ENCODE assay signal across 13 cellular contexts in genomic region chr12:76952995-76953394, GRCh38.
DNase-seq lines count a peak whose midpoint lies in the region; ATAC-seq, FAIRE-seq and TF ChIP-seq lines count a peak whose summit lies in the region.
"Had no signal": no experiment of that assay in that cellular context is flagged by ENCODE, and none has a peak within 500 bp of the region (broad histone marks: within the 10 kb centered on the region; RNA-seq: fewer than 3 reads in every experiment).

No MANE protein-coding gene starts in this region.

- no peak overlapping the region for H3K4me3 ChIP-seq in HEK293 (ENCODE audit: low read depth, low read length)
- H3K4me3 ChIP-seq: sigmoid colon, stomach had no signal

- no peaks in the 10 kb centered on the region for H3K9me3 ChIP-seq in HEK293 (ENCODE audit: control insufficient read depth, insufficient read depth, low read depth, low read length)
- H3K9me3 ChIP-seq: sigmoid colon, stomach had no signal

- no peak for DNase-seq in D721Med (ENCODE audit: insufficient read length, low spot score)
- DNase-seq in kidney tubule cell (ENCODE audit: low spot score): peak; percentile 39
- DNase-seq in activated T-cell treated with anti-CD3 and anti-CD28 coated beads, Interleukin-2, amount 50 U/mL, for 1 hour: no peak
- DNase-seq in activated CD4-positive, alpha-beta T cell treated with anti-CD3 and anti-CD28 coated beads for 1 hour: no peak
- DNase-seq: CD4-positive, alpha-beta memory T cell; GOT3; NK-92 treated with Interleukin-12 subunit alpha and Interleukin-12 subunit beta, amount 100 ng/mL, for 24 hours; sigmoid colon; stomach had no signal

- ATAC-seq in SK-N-SH treated with all-trans-retinoic acid at 6 μM for 48 hours: peak; percentile 76
- no peak for ATAC-seq in HG02938 (IDR thresholded peaks at IDR 0.05; ENCODE audit: unreplicated experiment)
- ATAC-seq: left lobe of liver had no signal

- H3K36me3 ChIP-seq in HEK293 (ENCODE audit: control insufficient read depth in 2 of 2, insufficient read depth in 1 of 2, low read length in 2 of 2): no peaks in the 10 kb centered on the region
- H3K36me3 ChIP-seq: sigmoid colon, stomach had no signal

- H3K4me1 ChIP-seq in HEK293 (ENCODE audit: control insufficient read depth, insufficient read depth, low read length): no peaks in the 10 kb centered on the region
- H3K4me1 ChIP-seq: sigmoid colon, stomach had no signal

- CTCF ChIA-PET in HEK293 (lab: Yijun Ruan, JAX): interaction anchor here (0.8 to 2.7 kb wide), 2 partner anchors 36 to 58 kb away, joined by 3 to 13 read pairs; no protein-coding TSS in a partner anchor

- POLR2A ChIA-PET in HEK293 (lab: Yijun Ruan, JAX): no interaction called here

- no peak overlapping the region for H3K27ac ChIP-seq in HEK293 (ENCODE audit: extremely low read depth, low read depth, low read length)
- H3K27ac ChIP-seq: sigmoid colon, stomach had no signal

- no peak for FAIRE-seq in D721Med (lab: Jason Lieb, UNC)

- TF ChIP-seq CTCF in D721Med (IDR thresholded peaks at IDR 0.05; ENCODE audit: insufficient read depth, missing control alignments) (peak; percentile 25), HEK293 (tag by site-specific recombination; IDR thresholded peaks at IDR 0.05) (peak; percentile 34; the same call in 1 of the 2 replicates)

TF ChIP-seq in HEK293, 187 proteins besides CTCF, POLR2A, EP300 and RAD21:
- no peak for TF ChIP-seq ZNF354C (tag by site-specific recombination; IDR thresholded peaks at IDR 0.05; ENCODE audit: borderline replicate concordance, low read depth)
- peak; percentile 48; the same call in 1 of the 2 replicates for TF ChIP-seq PRDM1 (tag by site-specific recombination; IDR thresholded peaks at IDR 0.05)

TF ChIP-seq in SK-N-SH treated with all-trans-retinoic acid at 6 μM for 48 hours, 23 proteins besides CTCF, POLR2A, EP300 and RAD21:
- TF ChIP-seq ZC3H10 (CRISPR knock-in tag; IDR thresholded peaks at IDR 0.05) (no peak), GLIS3 (CRISPR knock-in tag; IDR thresholded peaks at IDR 0.05) (no peak), ZFP30 (CRISPR knock-in tag; IDR thresholded peaks at IDR 0.05) (no peak), PATZ1 (CRISPR knock-in tag; IDR thresholded peaks at IDR 0.05; ENCODE audit: borderline replicate concordance) (no peak), ARNTL (CRISPR knock-in tag; IDR thresholded peaks at IDR 0.05; ENCODE audit: borderline replicate concordance, low read depth) (no peak), ESRRG (CRISPR knock-in tag; IDR thresholded peaks at IDR 0.05) (no peak), TOX (CRISPR knock-in tag; IDR thresholded peaks at IDR 0.05; ENCODE audit: borderline replicate concordance) (no peak), CSRNP3 (CRISPR knock-in tag; IDR thresholded peaks at IDR 0.05) (no peak), ZNF565 (CRISPR knock-in tag; conservative IDR thresholded peaks at IDR 0.05; ENCODE audit: low read depth) (no peak), POU6F1 (CRISPR knock-in tag; IDR thresholded peaks at IDR 0.05; ENCODE audit: borderline replicate concordance, low read depth) (no peak), BACH2 (CRISPR knock-in tag; IDR thresholded peaks at IDR 0.05; ENCODE audit: borderline replicate concordance) (no peak), OSR1 (CRISPR knock-in tag; IDR thresholded peaks at IDR 0.05) (no peak), TSHZ2 (CRISPR knock-in tag; IDR thresholded peaks at IDR 0.05) (no peak), ISL1 (CRISPR knock-in tag; IDR thresholded peaks at IDR 0.05) (no peak), SNAI2 (CRISPR knock-in tag; IDR thresholded peaks at IDR 0.05) (no peak), ZNF8 (CRISPR knock-in tag; IDR thresholded peaks at IDR 0.05) (no peak), ZNF70 (CRISPR knock-in tag; IDR thresholded peaks at IDR 0.05) (no peak), TCF4 (CRISPR knock-in tag; IDR thresholded peaks at IDR 0.05; ENCODE audit: borderline replicate concordance) (no peak), CSDC2 (CRISPR knock-in tag; IDR thresholded peaks at IDR 0.05) (no peak), PPARA (CRISPR knock-in tag; IDR thresholded peaks at IDR 0.05; ENCODE audit: borderline replicate concordance) (no peak)
